Comparison of ENCODE assay signal across 25 cellular contexts in the genomic region with DNA sequence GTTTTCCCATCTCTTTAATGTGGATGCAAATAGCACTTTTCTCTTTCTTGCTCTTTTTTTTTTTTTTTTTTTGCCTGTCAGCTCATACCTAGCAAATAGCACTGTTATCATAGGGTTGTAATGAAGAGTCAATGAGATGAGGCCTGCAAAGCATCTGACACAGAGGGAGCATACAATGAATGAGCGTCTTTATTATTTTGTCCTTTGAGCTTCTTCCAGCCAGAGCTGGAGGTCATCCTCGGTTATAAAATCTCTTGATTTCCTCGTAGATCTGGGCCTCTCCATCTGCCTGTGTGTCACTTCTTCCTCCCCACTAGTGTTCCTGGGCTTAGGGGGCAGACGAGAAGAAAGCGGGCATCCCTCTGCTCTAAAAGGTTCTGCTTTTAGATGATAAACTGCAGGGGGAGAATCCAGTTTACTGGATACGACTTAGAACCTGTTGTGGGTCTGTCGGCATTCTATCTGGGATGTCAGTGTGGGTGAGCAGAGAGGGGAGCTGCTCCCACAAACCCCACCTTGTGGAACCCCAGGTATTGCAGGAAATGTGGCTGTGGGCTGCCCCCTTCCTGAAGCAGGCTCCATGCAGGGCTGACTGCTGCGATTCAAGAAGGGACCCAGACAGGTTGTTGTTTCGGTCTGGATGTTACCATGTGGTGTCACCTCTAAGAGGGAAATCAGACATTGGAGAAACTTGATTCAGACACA.
DNase-seq lines count a peak whose midpoint lies in the region; ATAC-seq and TF ChIP-seq lines count a peak whose summit lies in the region.
"Had no signal": no experiment of that assay in that cellular context is flagged by ENCODE, and none has a peak within 500 bp of the region (broad histone marks: within the 10 kb centered on the region; RNA-seq: fewer than 3 reads in every experiment).

No MANE protein-coding gene starts in this region.

- no peak overlapping the region for H3K4me3 Mint-ChIP-seq in WTC11
- H3K4me3 Mint-ChIP-seq: activated naive CD8-positive, alpha-beta T cell treated with anti-CD3 and anti-CD28 coated beads, Interleukin-2, amount 50 U/mL, for 24 hours; activated T-cell treated with anti-CD3 and anti-CD28 coated beads, Interleukin-2, amount 50 U/mL, for 24 hours; central memory CD8-positive, alpha-beta T cell; natural killer cell; stimulated activated memory B cell treated with anti-CD40 and anti-IgM and Interleukin-4, amounts not matched to agents 10 μg/mL and 1 μg/mL and 100 μg/mL, for 72 hours had no signal

- POLR2A ChIA-PET in WTC11 (lab: Charles Lee) = no interaction called here

- DNase-seq in GM13976 (ENCODE audit: low spot score) (peak; percentile 2), WTC11 (ENCODE audit: low spot score) (peak; percentile 59), medulla oblongata (ENCODE audit: extremely low spot score) (peak; percentile 52), mucosa of descending colon (no peak), T1000 (lab: John Stamatoyannopoulos, UW) (no peak), iPS-NIHi7 (ENCODE audit: extremely low spot score) (no peak)
- DNase-seq: activated CD4-positive, alpha-beta T cell treated with anti-CD3 and anti-CD28 coated beads for 1 hour; activated naive CD8-positive, alpha-beta T cell treated with anti-CD3 and anti-CD28 coated beads, Interleukin-2, amount 50 U/mL, for 24 hours; activated T-cell treated with anti-CD3 and anti-CD28 coated beads, Interleukin-2, amount 50 U/mL, for 24 hours; dorsolateral prefrontal cortex; natural killer cell; NCI-H1105 treated with DMSO at 0.1 percent for 48 hours; NCI-H2029 treated with DMSO at 0.1 percent for 48 hours; NCI-H345; NCI-H774; RPMI8226; sigmoid colon; stimulated activated CD4-positive, alpha-beta T cell treated with anti-CD3 and anti-CD28 coated beads, Interleukin-4, amount 100 ng/mL, for 4 hours had no signal

- peak overlapping the region in 9 of 11 experiments; percentile 19 to 98 (median 46); a peak in 16 of 22 replicates for H3K4me2 ChIP-seq in BLaER1 treated with 17β-estradiol and CSF1 and Interleukin-3, amounts not matched to agents 10 nM and 100 nM

- H3K27ac Mint-ChIP-seq in WTC11 = no peak overlapping the region
- H3K27ac Mint-ChIP-seq: activated naive CD8-positive, alpha-beta T cell treated with anti-CD3 and anti-CD28 coated beads, Interleukin-2, amount 50 U/mL, for 24 hours; activated T-cell treated with anti-CD3 and anti-CD28 coated beads, Interleukin-2, amount 50 U/mL, for 24 hours; natural killer cell; stimulated activated memory B cell treated with anti-CD40 and anti-IgM and Interleukin-4, amounts not matched to agents 10 μg/mL and 1 μg/mL and 100 μg/mL, for 72 hours had no signal

- H3K36me3 Mint-ChIP-seq in WTC11 = peaks cover 16% of the 10 kb centered on the region

- intact Hi-C loops in mucosa of descending colon (cut with DNase I, micrococcal nuclease) = no loop called here

- no peak for TF ChIP-seq CTCF in GM13976 (IDR thresholded peaks at IDR 0.05; ENCODE audit: borderline replicate concordance, control extremely low read depth, extremely low read depth, insufficient read depth, missing control alignments)
- no peak for TF ChIP-seq CTCF in WTC11 (IDR thresholded peaks at IDR 0.05)
- no peak for TF ChIP-seq CTCF in mucosa of descending colon (IDR thresholded peaks at IDR 0.05)

- peak overlapping the region in 1 of 10 experiments; percentile 3; a peak in 1 of 20 replicates for H3K4me3 ChIP-seq in BLaER1 treated with 17β-estradiol and CSF1 and Interleukin-3, amounts not matched to agents 10 nM and 100 nM
- no peak overlapping the region for H3K4me3 ChIP-seq in mucosa of descending colon
- H3K4me3 ChIP-seq: dorsolateral prefrontal cortex, sigmoid colon, SJSA1, suprapubic skin had no signal

- H3K4me1 ChIP-seq in BLaER1 treated with 17β-estradiol and CSF1 and Interleukin-3, amounts not matched to agents 10 nM and 100 nM = peaks cover 39 to 83% (median 73%) of the 10 kb centered on the region in 10 experiments
- no peaks in the 10 kb centered on the region for H3K4me1 ChIP-seq in mucosa of descending colon (ENCODE audit: low read depth)
- H3K4me1 ChIP-seq: sigmoid colon, SJSA1, suprapubic skin had no signal

- peak overlapping the region in 5 of 11 experiments; percentile 6 to 97 (median 26); a peak in 7 of 22 replicates for H3K27ac ChIP-seq in BLaER1 treated with 17β-estradiol and CSF1 and Interleukin-3, amounts not matched to agents 10 nM and 100 nM
- H3K27ac ChIP-seq: C4-2B, sigmoid colon, SJSA1, suprapubic skin had no signal

- ATAC-seq in WTC11 (peak; percentile 95), GM21528 (IDR thresholded peaks at IDR 0.05; ENCODE audit: low FRiP score, unreplicated experiment) (no peak), mucosa of descending colon (no peak)
- ATAC-seq: activated naive CD8-positive, alpha-beta T cell treated with anti-CD3 and anti-CD28 coated beads, Interleukin-2, amount 50 U/mL, for 24 hours; natural killer cell had no signal

- H3K9me3 ChIP-seq in BLaER1 treated with 17β-estradiol and CSF1 and Interleukin-3, amounts not matched to agents 10 nM and 100 nM (replicated peaks in 1 of 11) = peaks cover 15 to 56% (median 37%) of the 10 kb centered on the region in 11 experiments
- H3K9me3 ChIP-seq in mucosa of descending colon = no peaks in the 10 kb centered on the region
- H3K9me3 ChIP-seq: sigmoid colon, SJSA1, suprapubic skin had no signal

- CTCF ChIA-PET in WTC11 (lab: Charles Lee) = interaction anchor here (0.5 to 1.5 kb wide), 8 partner anchors 9 to 339 kb away, joined by 3 to 14 read pairs (median 4); no protein-coding TSS in a partner anchor

- 0 out of 22 replicates have a peak overlapping the region, but pooled peaks of 1 of the 11 experiments have one; percentile 12 for H3K9ac ChIP-seq in BLaER1 treated with 17β-estradiol and CSF1 and Interleukin-3, amounts not matched to agents 10 nM and 100 nM

- in situ Hi-C loops in GM13976 (cut with MboI; ENCODE audit: low sequenced_read_pairs, unreplicated experiment) = loop anchor here (10.0 kb wide), 1 partner anchor 126 kb away; no protein-coding TSS in a partner anchor

- H3K4me1 Mint-ChIP-seq in WTC11 = peaks cover 15% of the 10 kb centered on the region
- H3K4me1 Mint-ChIP-seq: central memory CD8-positive, alpha-beta T cell; natural killer cell had no signal

- H3K27me3 Mint-ChIP-seq in WTC11 (ENCODE audit: low read depth) = no peaks in the 10 kb centered on the region

- H3K36me3 ChIP-seq in BLaER1 treated with 17β-estradiol and CSF1 and Interleukin-3, amounts not matched to agents 10 nM and 100 nM = peaks cover 0 to 16% (median 5%) of the 10 kb centered on the region in 11 experiments; a peak in 7 of 22 replicates
- H3K36me3 ChIP-seq in mucosa of descending colon (ENCODE audit: low read depth) = no peaks in the 10 kb centered on the region
- H3K36me3 ChIP-seq: sigmoid colon, SJSA1, suprapubic skin had no signal

- peaks cover 18% of the 10 kb centered on the region for H3K9me3 Mint-ChIP-seq in WTC11
- H3K9me3 Mint-ChIP-seq: activated T-cell treated with anti-CD3 and anti-CD28 coated beads, Interleukin-2, amount 50 U/mL, for 24 hours had no signal

- no peaks in the 10 kb centered on the region for H4K20me1 ChIP-seq in BLaER1 treated with 17β-estradiol and CSF1 and Interleukin-3, amounts not matched to agents 10 nM and 100 nM

- H3K27me3 ChIP-seq in BLaER1 treated with 17β-estradiol and CSF1 and Interleukin-3, amounts not matched to agents 10 nM and 100 nM = no peaks in the 10 kb centered on the region
- H3K27me3 ChIP-seq: SJSA1 had no signal

TF ChIP-seq in WTC11, 78 proteins besides CTCF, POLR2A, EP300 and RAD21:
- TF ChIP-seq GABPB1 (CRISPR knock-in tag; IDR thresholded peaks at IDR 0.05) (no peak), ZNF416 (CRISPR knock-in tag; IDR thresholded peaks at IDR 0.05) (no peak), NFATC4 (CRISPR knock-in tag; IDR thresholded peaks at IDR 0.05) (no peak), IRF2 (CRISPR knock-in tag; IDR thresholded peaks at IDR 0.05; ENCODE audit: borderline replicate concordance, low read depth) (no peak), TEAD1 (CRISPR knock-in tag; IDR thresholded peaks at IDR 0.05) (no peak), FOXP1 (CRISPR knock-in tag; IDR thresholded peaks at IDR 0.05; ENCODE audit: borderline replicate concordance) (no peak), ATF1 (CRISPR knock-in tag; IDR thresholded peaks at IDR 0.05) (no peak)
- TF ChIP-seq, protein P1, sequence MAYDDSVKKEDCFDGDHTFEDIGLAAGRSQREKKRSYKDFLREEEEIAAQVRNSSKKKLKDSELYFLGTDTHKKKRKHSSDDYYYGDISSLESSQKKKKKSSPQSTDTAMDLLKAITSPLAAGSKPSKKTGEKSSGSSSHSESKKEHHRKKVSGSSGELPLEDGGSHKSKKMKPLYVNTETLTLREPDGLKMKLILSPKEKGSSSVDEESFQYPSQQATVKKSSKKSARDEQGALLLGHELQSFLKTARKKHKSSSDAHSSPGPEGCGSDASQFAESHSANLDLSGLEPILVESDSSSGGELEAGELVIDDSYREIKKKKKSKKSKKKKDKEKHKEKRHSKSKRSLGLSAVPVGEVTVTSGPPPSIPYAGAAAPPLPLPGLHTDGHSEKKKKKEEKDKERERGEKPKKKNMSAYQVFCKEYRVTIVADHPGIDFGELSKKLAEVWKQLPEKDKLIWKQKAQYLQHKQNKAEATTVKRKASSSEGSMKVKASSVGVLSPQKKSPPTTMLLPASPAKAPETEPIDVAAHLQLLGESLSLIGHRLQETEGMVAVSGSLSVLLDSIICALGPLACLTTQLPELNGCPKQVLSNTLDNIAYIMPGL (CRISPR knock-in tag; IDR thresholded peaks at IDR 0.05) = no peak

Comparison
In these comparisons a context has a peak if more than half of its experiments do, and no peak if none do; other contexts are left out.
1. DNase-seq: peak in GM13976 (single experiment), WTC11 (single experiment) and medulla oblongata (single experiment); none in mucosa of descending colon (0 of 3), T1000 (single experiment) and iPS-NIHi7 (single experiment).